ENCODE assay signal across 34 cellular contexts in genomic region chr4:25773358-25773757, GRCh38.
"Had no signal": no experiment of that assay in that cellular context is flagged by ENCODE, and none has a peak within 500 bp of the region (broad histone marks: within the 10 kb centered on the region; RNA-seq: fewer than 3 reads in every experiment).

No MANE protein-coding gene starts in this region.

- H3K27ac Mint-ChIP-seq: activated CD4-positive, alpha-beta memory T cell treated with anti-CD3 and anti-CD28 coated beads for 36 hours; activated CD4-positive, alpha-beta T cell treated with anti-CD3 and anti-CD28 coated beads for 36 hours; activated CD4-positive, alpha-beta T cell treated with anti-CD3 and anti-CD28 coated beads, Interleukin-2, amount 10 ng/mL, durations not matched to agents 24 days and 14 days; activated CD8-positive, alpha-beta memory T cell treated with anti-CD3 and anti-CD28 coated beads, Interleukin-2, amount 10 ng/mL, durations not matched to agents 7 days and 5 days; activated CD8-positive, alpha-beta T cell treated with anti-CD3 and anti-CD28 coated beads, Interleukin-2, amount 10 ng/mL, durations not matched to agents 7 days and 5 days; activated naive CD4-positive, alpha-beta T cell treated with anti-CD3 and anti-CD28 coated beads, Interleukin-2, amount 10 ng/mL, durations not matched to agents 7 days and 5 days; activated naive CD4-positive, alpha-beta T cell treated with anti-CD3 and anti-CD28 coated beads, Interleukin-2, amount 50 U/mL, for 72 hours; activated T-cell treated with anti-CD3 and anti-CD28 coated beads, Interleukin-2, amount 50 U/mL, for 72 hours; dendritic cell treated with granulocyte-macrophage colony-stimulating factor and Interleukin-4, amounts not matched to agents 40 ng/mL and 50 ng/mL, for 4 days; endodermal cell; T-helper 17 cell; T-helper 2 cell treated with Interferon-gamma antibody and Interleukin-4, amounts not matched to agents 5 μg/mL and 100 μg/mL, for 36 hours had no signal

- H3K4me3 ChIP-seq: coronary artery, dorsolateral prefrontal cortex, gastrocnemius medialis, heart left ventricle had no signal

- H3K4me1 Mint-ChIP-seq: activated CD4-positive, alpha-beta T cell treated with anti-CD3 and anti-CD28 coated beads for 36 hours; activated CD4-positive, alpha-beta T cell treated with anti-CD3 and anti-CD28 coated beads, Interleukin-2, amount 10 ng/mL, durations not matched to agents 24 days and 14 days; activated CD8-positive, alpha-beta memory T cell treated with anti-CD3 and anti-CD28 coated beads, Interleukin-2, amount 10 ng/mL, durations not matched to agents 7 days and 5 days; activated naive CD4-positive, alpha-beta T cell treated with anti-CD3 and anti-CD28 coated beads, Interleukin-2, amount 10 ng/mL, durations not matched to agents 7 days and 5 days; central memory CD8-positive, alpha-beta T cell; endodermal cell had no signal

- H3K9me3 Mint-ChIP-seq: activated CD4-positive, alpha-beta T cell treated with anti-CD3 and anti-CD28 coated beads, Interleukin-2, amount 10 ng/mL, durations not matched to agents 24 days and 14 days; activated naive CD4-positive, alpha-beta T cell treated with anti-CD3 and anti-CD28 coated beads, Interleukin-2, amount 10 ng/mL, durations not matched to agents 7 days and 5 days; activated naive CD4-positive, alpha-beta T cell treated with anti-CD3 and anti-CD28 coated beads, Interleukin-2, amount 50 U/mL, for 72 hours; central memory CD8-positive, alpha-beta T cell; dendritic cell treated with granulocyte-macrophage colony-stimulating factor and Interleukin-4, amounts not matched to agents 40 ng/mL and 50 ng/mL, for 4 days; endodermal cell had no signal

- H3K27me3 ChIP-seq: brain microvascular endothelial cell, gastrocnemius medialis, heart left ventricle had no signal

- H3K36me3 ChIP-seq: brain microvascular endothelial cell, gastrocnemius medialis had no signal

- DNase-seq: activated CD4-positive, alpha-beta memory T cell treated with anti-CD3 and anti-CD28 coated beads for 36 hours; activated CD4-positive, alpha-beta T cell treated with anti-CD3 and anti-CD28 coated beads for 36 hours; activated CD4-positive, alpha-beta T cell treated with anti-CD3 and anti-CD28 coated beads, Interleukin-2, amount 10 ng/mL, durations not matched to agents 24 days and 14 days; activated CD4-positive, CD25-positive, alpha-beta regulatory T cell; activated CD4-positive, CD25-positive, alpha-beta regulatory T cell treated with anti-CD3 and anti-CD28 coated beads, Interleukin-2, amount 50 U/mL, for 72 hours; activated CD8-positive, alpha-beta memory T cell treated with anti-CD3 and anti-CD28 coated beads, Interleukin-2, amount 10 ng/mL, durations not matched to agents 7 days and 5 days; activated CD8-positive, alpha-beta memory T cell treated with anti-CD3 and anti-CD28 coated beads, Interleukin-2, amount 50 U/mL, for 4 hours; activated CD8-positive, alpha-beta T cell treated with anti-CD3 and anti-CD28 coated beads, Interleukin-2, amount 10 ng/mL, durations not matched to agents 7 days and 5 days; activated gamma-delta T cell; activated naive CD4-positive, alpha-beta T cell; activated naive CD4-positive, alpha-beta T cell treated with anti-CD3 and anti-CD28 coated beads, Interleukin-2, amount 10 ng/mL, durations not matched to agents 7 days and 5 days; activated T-cell treated with anti-CD3 and anti-CD28 coated beads, Interleukin-2, amount 50 U/mL, for 1 hour; activated T-cell treated with anti-CD3 and anti-CD28 coated beads, Interleukin-2, amount 50 U/mL, for 72 hours; amniotic stem cell; anterior cingulate cortex; brain microvascular endothelial cell; dorsolateral prefrontal cortex; effector memory CD4-positive, alpha-beta T cell; endodermal cell; foreskin fibroblast; gastrocnemius medialis; glutamatergic neuron; heart left ventricle; T-helper 1 cell; T-helper 17 cell; T1000 had no signal

- H3K27ac ChIP-seq: brain microvascular endothelial cell, coronary artery, dorsolateral prefrontal cortex, gastrocnemius medialis, heart left ventricle had no signal

- ATAC-seq: activated CD4-positive, alpha-beta T cell treated with anti-CD3 and anti-CD28 coated beads for 36 hours; activated CD8-positive, alpha-beta memory T cell treated with anti-CD3 and anti-CD28 coated beads, Interleukin-2, amount 10 ng/mL, durations not matched to agents 7 days and 5 days; activated CD8-positive, alpha-beta T cell treated with anti-CD3 and anti-CD28 coated beads, Interleukin-2, amount 10 ng/mL, durations not matched to agents 7 days and 5 days; activated naive CD4-positive, alpha-beta T cell treated with anti-CD3 and anti-CD28 coated beads, Interleukin-2, amount 50 U/mL, for 72 hours; activated T-cell treated with anti-CD3 and anti-CD28 coated beads, Interleukin-2, amount 50 U/mL, for 72 hours; esophagus mucosa; gastrocnemius medialis; heart left ventricle; T-helper 17 cell had no signal

- H3K4me1 ChIP-seq: gastrocnemius medialis had no signal

- H3K9me3 ChIP-seq: gastrocnemius medialis had no signal

- H3K4me3 Mint-ChIP-seq: activated CD4-positive, alpha-beta memory T cell treated with anti-CD3 and anti-CD28 coated beads for 36 hours; activated CD4-positive, alpha-beta T cell treated with anti-CD3 and anti-CD28 coated beads for 36 hours; activated CD4-positive, alpha-beta T cell treated with anti-CD3 and anti-CD28 coated beads, Interleukin-2, amount 10 ng/mL, durations not matched to agents 24 days and 14 days; activated CD8-positive, alpha-beta memory T cell treated with anti-CD3 and anti-CD28 coated beads, Interleukin-2, amount 10 ng/mL, durations not matched to agents 7 days and 5 days; activated CD8-positive, alpha-beta T cell treated with anti-CD3 and anti-CD28 coated beads, Interleukin-2, amount 10 ng/mL, durations not matched to agents 7 days and 5 days; activated naive CD4-positive, alpha-beta T cell treated with anti-CD3 and anti-CD28 coated beads, Interleukin-2, amount 10 ng/mL, durations not matched to agents 7 days and 5 days; activated T-cell treated with anti-CD3 and anti-CD28 coated beads, Interleukin-2, amount 50 U/mL, for 72 hours; central memory CD8-positive, alpha-beta T cell; dendritic cell treated with granulocyte-macrophage colony-stimulating factor and Interleukin-4, amounts not matched to agents 40 ng/mL and 50 ng/mL, for 4 days; endodermal cell; T-helper 17 cell; T-helper 2 cell treated with Interferon-gamma antibody and Interleukin-4, amounts not matched to agents 5 μg/mL and 100 μg/mL, for 36 hours had no signal

- FAIRE-seq: astrocyte, bronchial epithelial cell had no signal

- H3K27me3 Mint-ChIP-seq: activated CD4-positive, alpha-beta memory T cell treated with anti-CD3 and anti-CD28 coated beads for 36 hours; activated CD4-positive, alpha-beta T cell treated with anti-CD3 and anti-CD28 coated beads for 36 hours; activated CD4-positive, alpha-beta T cell treated with anti-CD3 and anti-CD28 coated beads, Interleukin-2, amount 10 ng/mL, durations not matched to agents 24 days and 14 days; activated CD8-positive, alpha-beta memory T cell treated with anti-CD3 and anti-CD28 coated beads, Interleukin-2, amount 10 ng/mL, durations not matched to agents 7 days and 5 days; activated naive CD4-positive, alpha-beta T cell treated with anti-CD3 and anti-CD28 coated beads, Interleukin-2, amount 10 ng/mL, durations not matched to agents 7 days and 5 days; central memory CD8-positive, alpha-beta T cell; dendritic cell treated with granulocyte-macrophage colony-stimulating factor and Interleukin-4, amounts not matched to agents 40 ng/mL and 50 ng/mL, for 4 days; T-helper 17 cell had no signal
